10 cellular contexts compared by ENCODE assay signal in the genomic region with DNA sequence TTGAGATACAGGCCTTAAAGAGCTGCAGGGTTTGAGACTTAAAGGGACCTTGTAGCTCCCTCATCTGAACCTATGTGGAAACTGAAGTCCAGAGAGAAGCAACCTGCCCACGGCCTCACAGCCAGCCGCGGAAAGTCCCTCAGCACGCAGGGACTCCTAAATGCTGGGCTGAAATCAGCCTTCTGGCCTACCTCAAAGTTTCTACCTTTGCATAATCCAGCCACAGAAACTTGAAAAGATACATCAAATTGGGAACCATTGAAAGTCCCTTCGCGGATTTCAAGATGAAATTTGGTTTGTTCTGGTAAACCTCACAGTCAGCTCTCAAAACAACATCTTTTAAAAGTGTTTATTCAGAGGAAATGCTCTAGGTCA.
DNase-seq lines count a peak whose midpoint lies in the region; ATAC-seq and TF ChIP-seq lines count a peak whose summit lies in the region.
"Had no signal": no experiment of that assay in that cellular context is flagged by ENCODE, and none has a peak within 500 bp of the region (broad histone marks: within the 10 kb centered on the region; RNA-seq: fewer than 3 reads in every experiment).

No MANE protein-coding gene starts in this region.

- POLR2A ChIA-PET in activated CD4-positive, alpha-beta memory T cell treated with anti-CD3 and anti-CD28 coated beads for 36 hours (lab: Charles Lee): interaction anchor here (0.7 to 1.0 kb wide), 2 partner anchors 19 to 242 kb away, joined by 3 read pairs; no protein-coding TSS in a partner anchor
- POLR2A ChIA-PET in activated CD4-positive, alpha-beta memory T cell treated with anti-CD3 and anti-CD28 coated beads, Interleukin-2, amount 10 ng/mL, durations not matched to agents 7 days and 5 days (lab: Charles Lee): no interaction called here
- POLR2A ChIA-PET in PC-3 (lab: Charles Lee; ENCODE audit: unreplicated experiment): no interaction called here

- H3K36me3 ChIP-seq in PC-3 (ENCODE audit: low read depth, low read length): no peaks in the 10 kb centered on the region; the same call in 1 of the 2 replicates

- peaks cover 2% of the 10 kb centered on the region for H3K27me3 Mint-ChIP-seq in activated CD4-positive, alpha-beta memory T cell treated with anti-CD3 and anti-CD28 coated beads for 36 hours
- no peaks in the 10 kb centered on the region for H3K27me3 Mint-ChIP-seq in activated CD4-positive, alpha-beta memory T cell treated with anti-CD3 and anti-CD28 coated beads, Interleukin-2, amount 10 ng/mL, durations not matched to agents 7 days and 5 days

- no peak for TF ChIP-seq CTCF in PC-3 (conservative IDR thresholded peaks at IDR 0.05; ENCODE audit: low read depth, low read length)

- H3K9me2 ChIP-seq in PC-3 (replicated peaks; ENCODE audit: low read length): no peaks in the 10 kb centered on the region

- peak overlapping the region; percentile 83 for H3K27ac Mint-ChIP-seq in activated CD4-positive, alpha-beta memory T cell treated with anti-CD3 and anti-CD28 coated beads for 36 hours
- no peak overlapping the region for H3K27ac Mint-ChIP-seq in activated CD4-positive, alpha-beta memory T cell treated with anti-CD3 and anti-CD28 coated beads, Interleukin-2, amount 10 ng/mL, durations not matched to agents 7 days and 5 days

- ATAC-seq in HG02610 (IDR thresholded peaks at IDR 0.05; ENCODE audit: unreplicated experiment): peak; percentile 95
- peak; percentile 85 for ATAC-seq in HG03571 (IDR thresholded peaks at IDR 0.05; ENCODE audit: unreplicated experiment)
- no peak for ATAC-seq in PC-3

- peaks cover 12% of the 10 kb centered on the region for H3K4me1 Mint-ChIP-seq in activated CD4-positive, alpha-beta memory T cell treated with anti-CD3 and anti-CD28 coated beads for 36 hours (ENCODE audit: low read depth)
- H3K4me1 Mint-ChIP-seq in activated CD4-positive, alpha-beta memory T cell treated with anti-CD3 and anti-CD28 coated beads, Interleukin-2, amount 10 ng/mL, durations not matched to agents 7 days and 5 days: peaks cover 8% of the 10 kb centered on the region

- H3F3A ChIP-seq in PC-3 (ENCODE audit: low read length, unreplicated experiment): no peaks in the 10 kb centered on the region

- H3K4me3 ChIP-seq in PC-3 (ENCODE audit: low read length): no peak overlapping the region

- no peak overlapping the region for H3K27ac ChIP-seq in PC-3 (ENCODE audit: low read length)

- no peak overlapping the region for H3K4me3 Mint-ChIP-seq in activated CD4-positive, alpha-beta memory T cell treated with anti-CD3 and anti-CD28 coated beads for 36 hours
- H3K4me3 Mint-ChIP-seq in activated CD4-positive, alpha-beta memory T cell treated with anti-CD3 and anti-CD28 coated beads, Interleukin-2, amount 10 ng/mL, durations not matched to agents 7 days and 5 days: no peak overlapping the region

- H3K4me2 ChIP-seq in PC-3 (ENCODE audit: low read length): no peak overlapping the region

- no peak overlapping the region for H2AFZ ChIP-seq in PC-3 (ENCODE audit: low read length)

- no peak overlapping the region for H3K9ac ChIP-seq in PC-3 (ENCODE audit: low read length)

- H3K27me3 ChIP-seq in PC-3 (ENCODE audit: low read length): no peaks in the 10 kb centered on the region

- CTCF ChIA-PET in activated CD4-positive, alpha-beta memory T cell treated with anti-CD3 and anti-CD28 coated beads for 36 hours (lab: Charles Lee): no interaction called here
- CTCF ChIA-PET in activated CD4-positive, alpha-beta memory T cell treated with anti-CD3 and anti-CD28 coated beads, Interleukin-2, amount 10 ng/mL, durations not matched to agents 7 days and 5 days (lab: Charles Lee): no interaction called here
- CTCF ChIA-PET in PC-3 (lab: Charles Lee): no interaction called here

- H3K36me3 Mint-ChIP-seq in activated CD4-positive, alpha-beta memory T cell treated with anti-CD3 and anti-CD28 coated beads for 36 hours: peaks cover 5% of the 10 kb centered on the region
- no peaks in the 10 kb centered on the region for H3K36me3 Mint-ChIP-seq in activated CD4-positive, alpha-beta memory T cell treated with anti-CD3 and anti-CD28 coated beads, Interleukin-2, amount 10 ng/mL, durations not matched to agents 7 days and 5 days (ENCODE audit: low read depth)

- H3K9me3 ChIP-seq in PC-3 (ENCODE audit: low read length): no peaks in the 10 kb centered on the region; the same call in 1 of the 2 replicates

- intact Hi-C loops in activated CD4-positive, alpha-beta memory T cell treated with anti-CD3 and anti-CD28 coated beads for 36 hours (cut with micrococcal nuclease): loop anchor here (1.0 to 5.0 kb wide), 2 partner anchors 59 to 243 kb away; no protein-coding TSS in a partner anchor
- intact Hi-C loops in PC-3 (cut with micrococcal nuclease): no loop called here

- BruUV-seq in PC-3 (replicated peaks; lab: Mats Ljungman, UMichigan): no TSS peak

- peaks cover 14% of the 10 kb centered on the region for H3K4me1 ChIP-seq in PC-3 (ENCODE audit: insufficient read depth, low read length)

- peak; percentile 74 for DNase-seq in activated CD4-positive, alpha-beta memory T cell treated with anti-CD3 and anti-CD28 coated beads for 36 hours
- no peak for DNase-seq in activated CD4-positive, alpha-beta memory T cell treated with anti-CD3 and anti-CD28 coated beads, Interleukin-2, amount 10 ng/mL, durations not matched to agents 7 days and 5 days
- DNase-seq in stimulated activated CD8-positive, alpha-beta memory T cell treated with anti-CD3 and anti-CD28 coated beads, Interleukin-2, amount 100 ng/mL, for 48 hours (ENCODE audit: low read depth in 2 of 2): peak; percentile 19 to 38
- DNase-seq in NCI-H82 treated with DMSO at 0.1 percent for 48 hours (lab: John Stamatoyannopoulos, UW; ENCODE audit: unreplicated experiment) (no peak), PC-3 (no peak)
- no peak for DNase-seq in central memory CD4-positive, alpha-beta T cell
- DNase-seq: Kasumi-1, SHP77 treated with DMSO at 0.1 percent for 48 hours had no signal

- no peaks in the 10 kb centered on the region for H3K79me2 ChIP-seq in PC-3 (ENCODE audit: low read length)

- H3K9me3 Mint-ChIP-seq in activated CD4-positive, alpha-beta memory T cell treated with anti-CD3 and anti-CD28 coated beads for 36 hours: no peaks in the 10 kb centered on the region
- H3K9me3 Mint-ChIP-seq in activated CD4-positive, alpha-beta memory T cell treated with anti-CD3 and anti-CD28 coated beads, Interleukin-2, amount 10 ng/mL, durations not matched to agents 7 days and 5 days: peaks cover 6% of the 10 kb centered on the region

- no peaks in the 10 kb centered on the region for H4K20me1 ChIP-seq in PC-3 (ENCODE audit: low read length)

Comparison
In these comparisons a context has a peak if more than half of its experiments do, and no peak if none do; other contexts are left out.
1. DNase-seq: peak in activated CD4-positive, alpha-beta memory T cell treated with anti-CD3 and anti-CD28 coated beads for 36 hours (single experiment) and stimulated activated CD8-positive, alpha-beta memory T cell treated with anti-CD3 and anti-CD28 coated beads, Interleukin-2, amount 100 ng/mL, for 48 hours (2 of 2); none in activated CD4-positive, alpha-beta memory T cell treated with anti-CD3 and anti-CD28 coated beads, Interleukin-2, amount 10 ng/mL, durations not matched to agents 7 days and 5 days (single experiment), NCI-H82 treated with DMSO at 0.1 percent for 48 hours (single experiment), PC-3 (single experiment) and central memory CD4-positive, alpha-beta T cell (single experiment).